Comparison of ENCODE assay signal across 8 cellular contexts in genomic region chr10:45726703-45727420, GRCh38. TPM values are rescaled to one million over a fixed set of nuclear protein-coding genes. Genes with fewer than 3 reads are reported as not detected.
DNase-seq lines count a peak whose midpoint lies in the region; ATAC-seq and TF ChIP-seq lines count a peak whose summit lies in the region.
"Not testable (repeated sequence)": the region's sequence is repeated elsewhere in the genome, so short reads cannot be mapped to it uniquely, and the experiment has no call there.

WASHC2C (plus strand) TSS chr10:45727266; CDS start chr10:45727318, 52 bp downstream.

- H3K9ac ChIP-seq in ES-I3 (ENCODE audit: low read depth, low read length) = peak within 1 kb of the TSS; percentile 72; the same call in 1 of the 2 replicates
- H3K9ac ChIP-seq in H9 (ENCODE audit: extremely low read depth, insufficient read length, low read length) = not testable (repeated sequence)
- peak within 1 kb of the TSS; percentile 73 for H3K9ac ChIP-seq in Loucy (ENCODE audit: low read depth, low read length, poor library complexity, severe bottlenecking)

- H3K4me1 Mint-ChIP-seq in H9 = not testable (repeated sequence)
- H3K4me1 Mint-ChIP-seq in natural killer cell = peaks cover 12% of the 10 kb centered on the region in 2 donors

- not testable (repeated sequence) for H3K18ac ChIP-seq in H9 (ENCODE audit: insufficient read length, low read depth, low read length)

- H2BK5ac ChIP-seq in H9 (ENCODE audit: insufficient read length, low read length) = not testable (repeated sequence)

- H3K9me3 Mint-ChIP-seq in H9, natural killer cell: not testable (repeated sequence)

- not testable (repeated sequence) for H3K9me2 ChIP-seq in Loucy (replicated peaks; ENCODE audit: low read depth, low read length)

- not testable (repeated sequence) for H2BK20ac ChIP-seq in H9 (ENCODE audit: low read depth, low read length, poor library complexity, severe bottlenecking)

- not testable (repeated sequence) for H3K23me2 ChIP-seq in H9 (ENCODE audit: insufficient read length, low read depth, low read length, poor library complexity, severe bottlenecking)

- H2BK120ac ChIP-seq in H9 (ENCODE audit: low read depth, low read length, poor library complexity, severe bottlenecking) = not testable (repeated sequence)

- DNase-seq in H9 (peak; percentile 90), SJSA1 (ENCODE audit: low read depth in 1 of 2, low spot score in 2 of 2) (peak; percentile 93 to 94), activated gamma-delta T cell treated with Interleukin-2 at 50 U/mL for 16 hours (peak; percentile 97), fibroblast of the aortic adventitia (ENCODE audit: low read depth) (peak; percentile 53), natural killer cell (peak; percentile 92)
- peak; percentile 91 to 100 (median 94) for DNase-seq in stimulated activated naive CD4-positive, alpha-beta T cell (lab: John Stamatoyannopoulos, UW)

- not testable (repeated sequence) for H3K27ac ChIP-seq in H9 (ENCODE audit: insufficient read length, low read depth, low read length)
- H3K27ac ChIP-seq in SJSA1 = peak within 1 kb of the TSS; percentile 54; the same call in 1 of the 2 replicates

- H4K91ac ChIP-seq in H9 (ENCODE audit: insufficient read length, low read depth, low read length) = not testable (repeated sequence)

- H3K27ac Mint-ChIP-seq in H9 = not testable (repeated sequence)
- peak within 1 kb of the TSS; percentile 77 to 92 for H3K27ac Mint-ChIP-seq in natural killer cell

- H3K27me3 ChIP-seq in H9 (ENCODE audit: insufficient read depth, low read length); Loucy (ENCODE audit: insufficient read depth, low read length, poor library complexity, severe bottlenecking); SJSA1 (replicated peaks): not testable (repeated sequence)

- H2AFZ ChIP-seq in H9 (ENCODE audit: low read length) = not testable (repeated sequence)
- peak within 1 kb of the TSS; percentile 57 for H2AFZ ChIP-seq in Loucy (ENCODE audit: low read length)

- H3K79me2 ChIP-seq in H9 (ENCODE audit: insufficient read depth, low read length); Loucy (ENCODE audit: insufficient read depth, low read length): not testable (repeated sequence)

- H3F3A ChIP-seq in Loucy (ENCODE audit: low read depth) = not testable (repeated sequence)

- not testable (repeated sequence) for H2BK12ac ChIP-seq in H9 (ENCODE audit: insufficient read length, low read depth, low read length)

- not testable (repeated sequence) for H3K27me3 Mint-ChIP-seq in H9 (ENCODE audit: low read depth); natural killer cell (ENCODE audit: low read depth in 2 of 2)

- H3K4me1 ChIP-seq in ES-I3 (ENCODE audit: insufficient read depth, low read length); H9 (ENCODE audit: insufficient read depth, low read length); Loucy (ENCODE audit: insufficient read depth, low read length, poor library complexity, severe bottlenecking); SJSA1 (replicated peaks): not testable (repeated sequence)

- WGBS in H9 (ENCODE audit: extremely low coverage, insufficient read length, low lambda C conversion rate) = no CpG with 5 or more reads among the region's 49 CpGs

- H3K36me3 ChIP-seq in ES-I3 (ENCODE audit: insufficient read depth, low read length); Loucy (ENCODE audit: insufficient read depth, low read length); SJSA1: not testable (repeated sequence)

- H3K9me3 ChIP-seq in ES-I3 (ENCODE audit: control insufficient read depth, insufficient read depth, low read length); H9 (ENCODE audit: control insufficient read depth, low read depth, low read length); Loucy (ENCODE audit: insufficient read depth, low read depth, low read length); SJSA1 (replicated peaks): not testable (repeated sequence)

- not testable (repeated sequence) for H3K79me1 ChIP-seq in H9 (ENCODE audit: insufficient read depth, low read depth, low read length, poor library complexity, severe bottlenecking)

- H4K8ac ChIP-seq in H9 (replicated peaks; ENCODE audit: insufficient read length, low read depth, low read length) = not testable (repeated sequence)

- H3K23ac ChIP-seq in H9 (ENCODE audit: insufficient read length, low read depth, low read length) = not testable (repeated sequence)

- H3K4ac ChIP-seq in H9 (ENCODE audit: low read depth, low read length) = not testable (repeated sequence)

- not testable (repeated sequence) for H3T11ph ChIP-seq in H9 (ENCODE audit: low read length)

- H3K4me2 ChIP-seq in H9 (ENCODE audit: insufficient read depth, insufficient read length, low read length) (peak within 1 kb of the TSS; percentile 52), Loucy (ENCODE audit: low read depth, low read length, poor library complexity, severe bottlenecking) (peak within 1 kb of the TSS; percentile 79)

- H2AK5ac ChIP-seq in H9 (ENCODE audit: insufficient read length, low read length) = not testable (repeated sequence)

- H3K56ac ChIP-seq in H9 (ENCODE audit: insufficient read length, low read depth, low read length) = not testable (repeated sequence)

- TF ChIP-seq CTCF in H9 (conservative IDR thresholded peaks at IDR 0.05); Loucy (conservative IDR thresholded peaks at IDR 0.05; ENCODE audit: low read length); fibroblast of the aortic adventitia (IDR thresholded peaks at IDR 0.05; ENCODE audit: insufficient read depth, low read length); natural killer cell (IDR thresholded peaks at IDR 0.05): not testable (repeated sequence)

- H2BK15ac ChIP-seq in H9 (ENCODE audit: low read depth, low read length) = not testable (repeated sequence)

- H4K20me1 ChIP-seq in H9 (ENCODE audit: control insufficient read depth, insufficient read depth, insufficient read length); Loucy (ENCODE audit: insufficient read depth, low read length, poor library complexity, severe bottlenecking): not testable (repeated sequence)

- H3K4me3 Mint-ChIP-seq in H9 = peak within 1 kb of the TSS; percentile 75 to 82
- H3K4me3 Mint-ChIP-seq in natural killer cell = peak within 1 kb of the TSS; percentile 86

- ATAC-seq in natural killer cell = peak; percentile 89 to 96 (median 95)

- peak within 1 kb of the TSS; percentile 86 for H3K4me3 ChIP-seq in Loucy (ENCODE audit: low read length, poor library complexity, severe bottlenecking)
- H3K4me3 ChIP-seq in SJSA1 = peak within 1 kb of the TSS; percentile 63
- peak within 1 kb of the TSS; percentile 71 for H3K4me3 ChIP-seq in fibroblast of the aortic adventitia (ENCODE audit: low read depth, low read length)

- not testable (repeated sequence) for H3K14ac ChIP-seq in H9 (ENCODE audit: insufficient read depth, low read length)

- not testable (repeated sequence) for H3K36me3 Mint-ChIP-seq in H9 (ENCODE audit: insufficient read depth in 1 of 3, low read depth in 3 of 3); natural killer cell

- intact Hi-C loops in natural killer cell (cut with micrococcal nuclease) = loop anchor here (10.0 kb wide), 1 partner anchor 262 kb away; no protein-coding TSS in a partner anchor

- not testable (repeated sequence) for H4K5ac ChIP-seq in H9 (ENCODE audit: insufficient read length, low read depth, low read length)

RNA-seq across cellular contexts. Expression of gene WASHC2C, which starts in this region (rescaled TPM):
- total RNA-seq in H9 (2021) (36.7 and 38.5 TPM in 2 replicates), fibroblast of the aortic adventitia (ENCODE audit: low replicate concordance) (26.7 and 170 TPM in 2 replicates), natural killer cell (10 to 100 TPM; 57.4 to 63.1 (median 57.8) TPM)
- total RNA-seq in SJSA1 (2014; rRNA removed; shearing (Covaris generic)) = 21.6 and 24.0 TPM in 2 replicates
